ENCODE assay signal across 16 cellular contexts in genomic region chr12:3961573-3961972, GRCh38.
DNase-seq lines count a peak whose midpoint lies in the region; ATAC-seq and TF ChIP-seq lines count a peak whose summit lies in the region.
"Had no signal": no experiment of that assay in that cellular context is flagged by ENCODE, and none has a peak within 500 bp of the region (broad histone marks: within the 10 kb centered on the region; RNA-seq: fewer than 3 reads in every experiment).

No MANE protein-coding gene starts in this region.

- ATAC-seq in CD8-positive, alpha-beta T cell = no peak
- ATAC-seq in HG02970 (IDR thresholded peaks at IDR 0.05; ENCODE audit: low FRiP score, unreplicated experiment) = no peak

- no peak overlapping the region for H3K4me3 ChIP-seq in CD8-positive, alpha-beta T cell (ENCODE audit: low read depth, low read length)
- no peak overlapping the region for H3K4me3 ChIP-seq in effector memory CD4-positive, alpha-beta T cell (ENCODE audit: insufficient read depth, low read depth, low read length, poor library complexity, severe bottlenecking)
- H3K4me3 ChIP-seq in parathyroid adenoma (ENCODE audit: low read depth, low read length) (no peak overlapping the region), coronary artery (no peak overlapping the region)

- H3K9me3 Mint-ChIP-seq in activated CD4-positive, alpha-beta T cell treated with anti-CD3 and anti-CD28 coated beads, Interleukin-2, amount 10 ng/mL, durations not matched to agents 7 days and 5 days = no peaks in the 10 kb centered on the region
- H3K9me3 Mint-ChIP-seq in CD8-positive, alpha-beta T cell = no peaks in the 10 kb centered on the region

- intact Hi-C loops in CD8-positive, alpha-beta T cell (cut with DNase I, micrococcal nuclease) = loop anchor here in 1 of 2 experiments (5.0 kb wide), 1 partner anchor 76 kb away; no protein-coding TSS in a partner anchor

- peak overlapping the region; percentile 11 for H3K27ac ChIP-seq in CD8-positive, alpha-beta T cell (ENCODE audit: low read depth, low read length)
- H3K27ac ChIP-seq in effector memory CD4-positive, alpha-beta T cell (ENCODE audit: insufficient read depth, low read length, poor library complexity, severe bottlenecking) = peak overlapping the region; percentile 67
- peak overlapping the region; percentile 84 for H3K27ac ChIP-seq in parathyroid adenoma
- no peak overlapping the region for H3K27ac ChIP-seq in coronary artery

- no peak for TF ChIP-seq CTCF in CD8-positive, alpha-beta T cell (IDR thresholded peaks at IDR 0.05)
- TF ChIP-seq CTCF in parathyroid adenoma (IDR thresholded peaks at IDR 0.05) (no peak), coronary artery (IDR thresholded peaks at IDR 0.05) (no peak)

- no peaks in the 10 kb centered on the region for H3K27me3 Mint-ChIP-seq in activated CD4-positive, alpha-beta T cell treated with anti-CD3 and anti-CD28 coated beads, Interleukin-2, amount 10 ng/mL, durations not matched to agents 7 days and 5 days
- H3K27me3 Mint-ChIP-seq in CD8-positive, alpha-beta T cell (ENCODE audit: low read depth) = no peaks in the 10 kb centered on the region

- H2AFZ ChIP-seq in parathyroid adenoma = peak overlapping the region; percentile 68

- H3K36me3 ChIP-seq in CD8-positive, alpha-beta T cell (ENCODE audit: insufficient read depth, low read length) = no peaks in the 10 kb centered on the region
- no peaks in the 10 kb centered on the region for H3K36me3 ChIP-seq in effector memory CD4-positive, alpha-beta T cell (ENCODE audit: control insufficient read depth, insufficient read depth, low read length)
- H3K36me3 ChIP-seq in parathyroid adenoma (ENCODE audit: control insufficient read depth, insufficient read depth, low read length) = no peaks in the 10 kb centered on the region

- peak overlapping the region; percentile 12 for H3K4me2 ChIP-seq in parathyroid adenoma (ENCODE audit: low read length)

- POLR2A ChIA-PET in activated CD4-positive, alpha-beta T cell treated with anti-CD3 and anti-CD28 coated beads, Interleukin-2, amount 10 ng/mL, durations not matched to agents 7 days and 5 days (lab: Charles Lee) = no interaction called here
- POLR2A ChIA-PET in CD8-positive, alpha-beta T cell (lab: Charles Lee) = interaction anchor here (0.7 to 4.6 kb wide), 7 partner anchors 12 to 315 kb away, joined by 3 to 49 read pairs (median 17); no protein-coding TSS in a partner anchor

- no peaks in the 10 kb centered on the region for H3K79me2 ChIP-seq in parathyroid adenoma

- no peak overlapping the region for H3K9ac ChIP-seq in parathyroid adenoma

- no peak for DNase-seq in activated CD4-positive, alpha-beta T cell treated with anti-CD3 and anti-CD28 coated beads, Interleukin-2, amount 10 ng/mL, durations not matched to agents 7 days and 5 days
- no peak for DNase-seq in activated CD4-positive, alpha-beta T cell treated with anti-CD3 and anti-CD28 coated beads, Interleukin-2, amount 50 U/mL, for 48 hours
- no peak for DNase-seq in CD8-positive, alpha-beta T cell
- DNase-seq in effector memory CD4-positive, alpha-beta T cell = no peak
- DNase-seq in pons (ENCODE audit: low spot score) = no peak
- DNase-seq in coronary artery (ENCODE audit: low spot score) = no peak
- DNase-seq: DMS79 treated with DMSO at 0.1 percent for 48 hours, HCEC 1CT, Kasumi-1, NCI-H1417, NCI-H1930, NCI-H2171, RPMI8226 had no signal

- H3K4me1 ChIP-seq in CD8-positive, alpha-beta T cell (ENCODE audit: insufficient read depth, low read length) = peaks cover 20% of the 10 kb centered on the region
- peaks cover 17% of the 10 kb centered on the region for H3K4me1 ChIP-seq in effector memory CD4-positive, alpha-beta T cell (ENCODE audit: control insufficient read depth, insufficient read depth, low read length, poor library complexity, severe bottlenecking)
- peaks cover 36% of the 10 kb centered on the region for H3K4me1 ChIP-seq in parathyroid adenoma

- no peak overlapping the region for H3K4me3 Mint-ChIP-seq in activated CD4-positive, alpha-beta T cell treated with anti-CD3 and anti-CD28 coated beads, Interleukin-2, amount 10 ng/mL, durations not matched to agents 7 days and 5 days
- no peak overlapping the region for H3K4me3 Mint-ChIP-seq in CD8-positive, alpha-beta T cell

- H3K36me3 Mint-ChIP-seq in activated CD4-positive, alpha-beta T cell treated with anti-CD3 and anti-CD28 coated beads, Interleukin-2, amount 10 ng/mL, durations not matched to agents 7 days and 5 days (ENCODE audit: low read depth) = no peaks in the 10 kb centered on the region
- H3K36me3 Mint-ChIP-seq in CD8-positive, alpha-beta T cell = no peaks in the 10 kb centered on the region
- H3K36me3 Mint-ChIP-seq: CD14-positive monocyte had no signal

- no peaks in the 10 kb centered on the region for H3K27me3 ChIP-seq in CD8-positive, alpha-beta T cell (ENCODE audit: insufficient read depth, low read length)
- no peaks in the 10 kb centered on the region for H3K27me3 ChIP-seq in effector memory CD4-positive, alpha-beta T cell (replicated peaks; ENCODE audit: control insufficient read depth, insufficient read depth, low read length, poor library complexity, severe bottlenecking)
- no peaks in the 10 kb centered on the region for H3K27me3 ChIP-seq in parathyroid adenoma (ENCODE audit: control insufficient read depth, insufficient read depth, low read length)

- CTCF ChIA-PET in activated CD4-positive, alpha-beta T cell treated with anti-CD3 and anti-CD28 coated beads, Interleukin-2, amount 10 ng/mL, durations not matched to agents 7 days and 5 days (lab: Charles Lee) = interaction anchor here (1.1 to 2.9 kb wide), 7 partner anchors 14 to 315 kb away, joined by 3 to 8 read pairs (median 4); no protein-coding TSS in a partner anchor
- CTCF ChIA-PET in CD8-positive, alpha-beta T cell (lab: Charles Lee) = interaction anchor here (0.7 to 8.6 kb wide), 14 partner anchors 12 to 316 kb away, joined by 3 to 232 read pairs (median 26); no protein-coding TSS in a partner anchor

- peaks cover 27% of the 10 kb centered on the region for H3K4me1 Mint-ChIP-seq in activated CD4-positive, alpha-beta T cell treated with anti-CD3 and anti-CD28 coated beads, Interleukin-2, amount 10 ng/mL, durations not matched to agents 7 days and 5 days
- H3K4me1 Mint-ChIP-seq in CD8-positive, alpha-beta T cell (ENCODE audit: low read depth) = peaks cover 27% of the 10 kb centered on the region

- H3K27ac Mint-ChIP-seq in activated CD4-positive, alpha-beta T cell treated with anti-CD3 and anti-CD28 coated beads, Interleukin-2, amount 10 ng/mL, durations not matched to agents 7 days and 5 days = peak overlapping the region; percentile 81
- H3K27ac Mint-ChIP-seq in CD8-positive, alpha-beta T cell = peak overlapping the region; percentile 92
- H3K27ac Mint-ChIP-seq: CD14-positive monocyte had no signal

- no peaks in the 10 kb centered on the region for H3K9me3 ChIP-seq in CD8-positive, alpha-beta T cell (ENCODE audit: low read length)
- H3K9me3 ChIP-seq in effector memory CD4-positive, alpha-beta T cell (ENCODE audit: control insufficient read depth, low read length) = no peaks in the 10 kb centered on the region
- H3K9me3 ChIP-seq in parathyroid adenoma (ENCODE audit: control insufficient read depth, low read length) = no peaks in the 10 kb centered on the region

Comparison
In these comparisons a context has a peak if more than half of its experiments do, and no peak if none do; other contexts are left out.
1. H3K27ac ChIP-seq: peak in CD8-positive, alpha-beta T cell (single experiment), effector memory CD4-positive, alpha-beta T cell (single experiment) and parathyroid adenoma (single experiment); none in coronary artery (0 of 2).